In genomic region chr3:11719406-11720219, GRCh38 we compare ENCODE assay signal across 8 cellular contexts.
DNase-seq lines count a peak whose midpoint lies in the region; ATAC-seq and TF ChIP-seq lines count a peak whose summit lies in the region.

No MANE protein-coding gene starts in this region.

- no peaks in the 10 kb centered on the region for H3K36me3 Mint-ChIP-seq in activated T-cell treated with anti-CD3 and anti-CD28 coated beads, Interleukin-2, amount 50 U/mL, for 4 hours (ENCODE audit: insufficient read depth)

- TF ChIP-seq POLR2A in erythroblast (IDR thresholded peaks at IDR 0.05; ENCODE audit: low read length) = no peak

- DNase-seq in AG09309 (ENCODE audit: low read depth) (no peak), NCI-H748 treated with DMSO at 0.1 percent for 48 hours (lab: John Stamatoyannopoulos, UW) (peak; percentile 64), erythroblast (lab: John Stamatoyannopoulos, UW) (peak; percentile 34 to 40)
- DNase-seq in activated T-cell treated with anti-CD3 and anti-CD28 coated beads, Interleukin-2, amount 50 U/mL, for 4 hours = peak; percentile 78
- peak; percentile 79 for DNase-seq in stimulated activated CD8-positive, alpha-beta memory T cell treated with anti-CD3 and anti-CD28 coated beads, Interleukin-4, amount 100 ng/mL, for 48 hours

- ATAC-seq in GM18909 (IDR thresholded peaks at IDR 0.05; ENCODE audit: poor library complexity, unreplicated experiment) (peak; percentile 74), HG03175 (IDR thresholded peaks at IDR 0.05; ENCODE audit: unreplicated experiment) (peak; percentile 66)
- peak; percentile 59 to 61 for ATAC-seq in activated T-cell treated with anti-CD3 and anti-CD28 coated beads, Interleukin-2, amount 50 U/mL, for 4 hours

- H3K36me3 ChIP-seq in mucosa of stomach (ENCODE audit: control insufficient read depth, insufficient read depth, low read length) = no peaks in the 10 kb centered on the region

- no peak for TF ChIP-seq CTCF in AG09309 (IDR thresholded peaks at IDR 0.05; ENCODE audit: control insufficient read depth, insufficient read depth, low read depth, low read length, missing control alignments)

- H3K4me1 ChIP-seq in mucosa of stomach (ENCODE audit: control insufficient read depth, insufficient read depth, low read length) = peaks cover 25% of the 10 kb centered on the region

- peaks cover 20% of the 10 kb centered on the region for H3K4me1 Mint-ChIP-seq in activated T-cell treated with anti-CD3 and anti-CD28 coated beads, Interleukin-2, amount 50 U/mL, for 4 hours (ENCODE audit: low read depth)

- no peaks in the 10 kb centered on the region for H3K9me3 Mint-ChIP-seq in activated T-cell treated with anti-CD3 and anti-CD28 coated beads, Interleukin-2, amount 50 U/mL, for 4 hours

- H3K4me3 Mint-ChIP-seq in activated T-cell treated with anti-CD3 and anti-CD28 coated beads, Interleukin-2, amount 50 U/mL, for 4 hours = peak overlapping the region; percentile 84

- peak overlapping the region; percentile 68 for H3K4me3 ChIP-seq in AG09309 (ENCODE audit: control insufficient read depth, low read depth, low read length)
- peak overlapping the region; percentile 86 for H3K4me3 ChIP-seq in mucosa of stomach (ENCODE audit: low read length)

- no peaks in the 10 kb centered on the region for H3K9me3 ChIP-seq in mucosa of stomach (ENCODE audit: control insufficient read depth, low read length)

- H3K27me3 ChIP-seq in mucosa of stomach (ENCODE audit: control insufficient read depth, insufficient read depth, low read length) = no peaks in the 10 kb centered on the region

- peaks cover 5% of the 10 kb centered on the region for H3K27me3 Mint-ChIP-seq in activated T-cell treated with anti-CD3 and anti-CD28 coated beads, Interleukin-2, amount 50 U/mL, for 4 hours (ENCODE audit: low read depth)

- H3K9ac ChIP-seq in mucosa of stomach (ENCODE audit: low read length) = peak overlapping the region; percentile 89
